In the genomic region with DNA sequence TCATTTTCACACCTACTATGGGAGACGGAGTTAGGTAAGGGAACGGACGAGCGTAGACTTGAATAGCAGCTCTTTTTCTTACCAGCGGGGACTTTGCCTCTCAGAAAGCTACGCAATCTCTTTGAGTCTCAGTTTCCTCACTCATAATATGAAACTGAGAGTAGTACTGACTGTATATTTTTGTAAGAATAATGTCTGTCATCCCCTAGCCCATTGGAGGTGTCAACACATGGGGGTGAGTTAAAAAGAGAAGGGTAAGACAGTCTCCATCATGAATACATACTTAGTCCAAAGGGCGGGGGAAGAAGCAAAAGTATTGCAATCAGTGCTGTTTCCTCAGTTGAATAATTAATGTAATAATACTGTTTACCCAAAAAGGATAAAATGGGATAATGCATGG, we compare ENCODE assay signal across 24 cellular contexts.
"Had no signal": no experiment of that assay in that cellular context is flagged by ENCODE, and none has a peak within 500 bp of the region (broad histone marks: within the 10 kb centered on the region; RNA-seq: fewer than 3 reads in every experiment).

No MANE protein-coding gene starts in this region.

- H3K4me1 Mint-ChIP-seq: memory B cell had no signal

- H3K36me3 ChIP-seq: colonic mucosa, esophagus squamous epithelium, gastrocnemius medialis, heart right ventricle, left lung, lower lobe of right lung had no signal

- H3K27me3 ChIP-seq: colonic mucosa, esophagus squamous epithelium, gastrocnemius medialis, left lung had no signal

- H3K4me3 Mint-ChIP-seq: dendritic cell treated with granulocyte-macrophage colony-stimulating factor and Interleukin-4, amounts not matched to agents 40 ng/mL and 50 ng/mL, for 4 days; effector memory CD8-positive, alpha-beta T cell; endodermal cell; memory B cell had no signal

- H3K27me3 Mint-ChIP-seq: dendritic cell treated with granulocyte-macrophage colony-stimulating factor and Interleukin-4, amounts not matched to agents 40 ng/mL and 50 ng/mL, for 4 days; effector memory CD8-positive, alpha-beta T cell; memory B cell had no signal

- ATAC-seq: effector memory CD8-positive, alpha-beta T cell; esophagus mucosa; gastrocnemius medialis; heart right ventricle; left cardiac atrium; left lung; left ventricle myocardium superior; lower lobe of right lung had no signal

- H3K36me3 Mint-ChIP-seq: memory B cell had no signal

- H3K4me3 ChIP-seq: colonic mucosa, esophagus squamous epithelium, gastrocnemius medialis, heart right ventricle, left lung, lower lobe of right lung had no signal

- H3K27ac Mint-ChIP-seq: dendritic cell treated with granulocyte-macrophage colony-stimulating factor and Interleukin-4, amounts not matched to agents 40 ng/mL and 50 ng/mL, for 4 days; effector memory CD8-positive, alpha-beta T cell; endodermal cell; memory B cell had no signal

- H3K9me3 ChIP-seq: colonic mucosa, esophagus squamous epithelium, gastrocnemius medialis, heart right ventricle, left lung, lower lobe of right lung had no signal

- DNase-seq: colonic mucosa; cortex of kidney; effector CD8-positive, alpha-beta T cell; effector memory CD8-positive, alpha-beta T cell; endodermal cell; erythroblast; esophagus squamous epithelium; foreskin fibroblast; foreskin melanocyte; gastrocnemius medialis; glutamatergic neuron; head of caudate nucleus; heart right ventricle; hippocampal formation; left cardiac atrium; left lung; left ventricle myocardium superior; lower lobe of right lung; mesendoderm; midbrain had no signal

- H3K4me1 ChIP-seq: colonic mucosa, esophagus squamous epithelium, gastrocnemius medialis, heart right ventricle, left lung, lower lobe of right lung had no signal

- H3K27ac ChIP-seq: colonic mucosa, epithelial cell of prostate, esophagus squamous epithelium, gastrocnemius medialis, heart right ventricle, left lung, lower lobe of right lung had no signal

- H3K9me3 Mint-ChIP-seq: dendritic cell treated with granulocyte-macrophage colony-stimulating factor and Interleukin-4, amounts not matched to agents 40 ng/mL and 50 ng/mL, for 4 days; endodermal cell; memory B cell had no signal
